Comparison of ENCODE assay signal across 9 cellular contexts in the genomic region with DNA sequence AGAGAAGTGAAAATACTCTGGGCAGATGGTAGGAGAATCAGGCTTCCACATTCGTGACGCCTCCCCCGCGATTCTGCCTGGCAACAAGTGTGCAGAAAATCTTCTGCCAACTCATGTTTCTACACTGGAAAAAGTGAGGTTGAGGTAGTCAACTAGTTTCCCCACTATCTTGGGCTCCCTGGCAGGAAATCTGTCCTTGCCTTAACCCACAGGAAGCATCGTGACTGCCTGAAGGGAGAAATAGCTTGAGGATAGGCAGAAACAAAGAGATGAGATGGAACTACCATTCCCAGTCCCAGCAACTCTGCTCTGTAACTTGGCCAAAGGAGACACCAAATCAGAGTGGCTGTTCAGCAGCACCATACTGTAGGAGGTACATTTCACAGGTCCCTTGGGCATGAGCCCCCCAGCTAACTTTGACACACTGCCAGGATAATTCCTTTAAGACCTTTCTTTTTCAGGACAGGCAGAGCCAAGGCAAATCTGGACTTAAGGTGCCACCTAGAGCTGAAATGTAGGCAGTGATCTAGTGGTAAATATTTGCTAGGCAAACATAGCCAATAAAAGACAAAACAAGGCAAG.
DNase-seq lines count a peak whose midpoint lies in the region; ATAC-seq lines count a peak whose summit lies in the region.
"Had no signal": no experiment of that assay in that cellular context is flagged by ENCODE, and none has a peak within 500 bp of the region (broad histone marks: within the 10 kb centered on the region; RNA-seq: fewer than 3 reads in every experiment).

No MANE protein-coding gene starts in this region.

- H3K27me3 Mint-ChIP-seq in activated CD8-positive, alpha-beta memory T cell treated with anti-CD3 and anti-CD28 coated beads, Interleukin-2, amount 10 ng/mL, durations not matched to agents 7 days and 5 days = peaks cover 32% of the 10 kb centered on the region

- CTCF ChIA-PET in activated CD8-positive, alpha-beta memory T cell treated with anti-CD3 and anti-CD28 coated beads, Interleukin-2, amount 10 ng/mL, durations not matched to agents 7 days and 5 days (lab: Charles Lee) = interaction anchor here (0.7 to 11.0 kb wide), 4 partner anchors 32 to 306 kb away, joined by 3 to 312 read pairs (median 3); a partner anchor contains a TSS

- no peaks in the 10 kb centered on the region for H4K20me1 ChIP-seq in BLaER1 treated with 17β-estradiol and CSF1 and Interleukin-3, amounts not matched to agents 10 nM and 100 nM

- no peak overlapping the region for H3K4me3 ChIP-seq in BLaER1 treated with 17β-estradiol and CSF1 and Interleukin-3, amounts not matched to agents 10 nM and 100 nM
- H3K4me3 ChIP-seq: K562 had no signal

- peak overlapping the region in 6 of 11 experiments; percentile 1 to 78 (median 62); a peak in 11 of 22 replicates for H3K4me2 ChIP-seq in BLaER1 treated with 17β-estradiol and CSF1 and Interleukin-3, amounts not matched to agents 10 nM and 100 nM

- no peak overlapping the region for H3K27ac Mint-ChIP-seq in activated CD8-positive, alpha-beta memory T cell treated with anti-CD3 and anti-CD28 coated beads, Interleukin-2, amount 10 ng/mL, durations not matched to agents 7 days and 5 days

- H3K27ac ChIP-seq in BLaER1 treated with 17β-estradiol and CSF1 and Interleukin-3, amounts not matched to agents 10 nM and 100 nM = peak overlapping the region in 5 of 11 experiments; percentile 26 to 65 (median 63); a peak in 9 of 22 replicates

- H3K4me3 Mint-ChIP-seq in activated CD8-positive, alpha-beta memory T cell treated with anti-CD3 and anti-CD28 coated beads, Interleukin-2, amount 10 ng/mL, durations not matched to agents 7 days and 5 days = no peak overlapping the region

- no peaks in the 10 kb centered on the region for H3K36me3 Mint-ChIP-seq in activated CD8-positive, alpha-beta memory T cell treated with anti-CD3 and anti-CD28 coated beads, Interleukin-2, amount 10 ng/mL, durations not matched to agents 7 days and 5 days

- no peaks in the 10 kb centered on the region for H3K27me3 ChIP-seq in BLaER1 treated with 17β-estradiol and CSF1 and Interleukin-3, amounts not matched to agents 10 nM and 100 nM

- peaks cover 0 to 23% (median 10%) of the 10 kb centered on the region in 10 experiments; a peak in 11 of 20 replicates for H3K4me1 ChIP-seq in BLaER1 treated with 17β-estradiol and CSF1 and Interleukin-3, amounts not matched to agents 10 nM and 100 nM

- DNase-seq in HT1080 (ENCODE audit: low read depth) = peak; percentile 41
- peak; percentile 61 for DNase-seq in amniotic epithelial cell (ENCODE audit: low read depth)
- no peak for DNase-seq in left lobe of liver (ENCODE audit: low spot score)
- DNase-seq in COLO668 (lab: John Stamatoyannopoulos, UW; ENCODE audit: unreplicated experiment) = no peak
- DNase-seq in activated CD8-positive, alpha-beta memory T cell treated with anti-CD3 and anti-CD28 coated beads, Interleukin-2, amount 10 ng/mL, durations not matched to agents 7 days and 5 days = no peak
- DNase-seq in NCI-H128 (lab: John Stamatoyannopoulos, UW; ENCODE audit: unreplicated experiment) = no peak

- H3K9ac ChIP-seq in BLaER1 treated with 17β-estradiol and CSF1 and Interleukin-3, amounts not matched to agents 10 nM and 100 nM = peak overlapping the region in 2 of 11 experiments; percentile 47 to 52; a peak in 2 of 22 replicates

- H3K9me3 ChIP-seq in BLaER1 treated with 17β-estradiol and CSF1 and Interleukin-3, amounts not matched to agents 10 nM and 100 nM (replicated peaks in 1 of 11) = peaks cover 0 to 13% (median 6%) of the 10 kb centered on the region in 11 experiments; a peak in 12 of 22 replicates

- H3K4me1 Mint-ChIP-seq in activated CD8-positive, alpha-beta memory T cell treated with anti-CD3 and anti-CD28 coated beads, Interleukin-2, amount 10 ng/mL, durations not matched to agents 7 days and 5 days = peaks cover under 1% of the 10 kb centered on the region

- peak; percentile 74 for ATAC-seq in left lobe of liver
- ATAC-seq in GM18517 (IDR thresholded peaks at IDR 0.05; ENCODE audit: unreplicated experiment) = no peak
- ATAC-seq in activated CD8-positive, alpha-beta memory T cell treated with anti-CD3 and anti-CD28 coated beads, Interleukin-2, amount 10 ng/mL, durations not matched to agents 7 days and 5 days = no peak
- ATAC-seq: K562 had no signal

- no peaks in the 10 kb centered on the region for H3K9me3 Mint-ChIP-seq in activated CD8-positive, alpha-beta memory T cell treated with anti-CD3 and anti-CD28 coated beads, Interleukin-2, amount 10 ng/mL, durations not matched to agents 7 days and 5 days (ENCODE audit: low read depth)

- H3K36me3 ChIP-seq in BLaER1 treated with 17β-estradiol and CSF1 and Interleukin-3, amounts not matched to agents 10 nM and 100 nM = no peaks in the 10 kb centered on the region

Comparison
In these comparisons a context has a peak if more than half of its experiments do, and no peak if none do; other contexts are left out.
1. DNase-seq: peak in HT1080 (single experiment) and amniotic epithelial cell (single experiment); none in left lobe of liver (single experiment), COLO668 (single experiment), activated CD8-positive, alpha-beta memory T cell treated with anti-CD3 and anti-CD28 coated beads, Interleukin-2, amount 10 ng/mL, durations not matched to agents 7 days and 5 days (single experiment) and NCI-H128 (single experiment).